Comparison of ENCODE assay signal across 1 cellular context in the genomic region with DNA sequence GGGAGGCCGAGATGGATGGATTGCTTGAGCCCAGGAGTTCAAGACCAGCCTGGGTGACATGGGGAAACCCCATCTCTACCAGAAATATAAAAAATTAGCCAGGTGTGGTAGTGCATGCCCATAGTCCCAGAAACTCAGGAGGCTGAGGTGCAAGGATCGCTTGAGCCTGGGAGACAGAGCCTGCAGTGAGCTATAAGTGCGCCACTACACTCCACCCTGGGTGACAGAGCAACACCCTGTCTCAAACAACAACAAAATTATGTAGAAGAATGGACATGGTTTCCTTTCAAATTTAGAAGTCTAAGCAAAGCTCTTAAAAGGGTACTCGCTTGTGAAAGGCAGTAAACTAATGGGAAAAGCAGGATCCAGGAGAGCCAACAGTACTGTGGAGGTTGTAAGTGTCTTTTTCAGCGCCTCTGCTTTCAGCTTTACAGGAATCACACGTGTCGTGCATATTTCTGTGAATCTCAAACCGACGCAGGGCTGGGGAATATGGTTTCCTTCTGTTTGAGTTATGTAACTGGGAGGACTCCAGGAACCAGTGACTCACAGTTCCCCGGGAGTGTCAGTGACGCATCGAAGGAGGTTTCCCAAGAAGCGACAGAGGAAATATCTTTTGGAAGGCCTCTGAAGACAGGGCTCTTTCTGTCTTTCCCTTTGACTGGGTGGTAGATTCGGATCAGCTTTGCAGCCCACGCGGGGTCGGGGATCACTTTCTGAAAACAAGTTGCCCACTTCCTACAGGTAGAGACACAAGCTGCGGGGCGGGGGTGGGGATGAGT.
TF ChIP-seq lines count a peak whose summit lies in the region.

No MANE protein-coding gene starts in this region.

TF ChIP-seq in HepG2, 621 proteins besides CTCF, POLR2A, EP300 and RAD21:
- TF ChIP-seq BCL6 (CRISPR knock-in tag; IDR thresholded peaks at IDR 0.05) (0 out of 2 replicates have a peak, but pooled peaks have one; percentile 12), FOSL2 (CRISPR knock-in tag; IDR thresholded peaks at IDR 0.05) (peak; percentile 84), ZNF263 (CRISPR knock-in tag; IDR thresholded peaks at IDR 0.05) (peak; percentile 51; the same call in 1 of the 2 replicates)
- TF ChIP-seq, protein P1, sequence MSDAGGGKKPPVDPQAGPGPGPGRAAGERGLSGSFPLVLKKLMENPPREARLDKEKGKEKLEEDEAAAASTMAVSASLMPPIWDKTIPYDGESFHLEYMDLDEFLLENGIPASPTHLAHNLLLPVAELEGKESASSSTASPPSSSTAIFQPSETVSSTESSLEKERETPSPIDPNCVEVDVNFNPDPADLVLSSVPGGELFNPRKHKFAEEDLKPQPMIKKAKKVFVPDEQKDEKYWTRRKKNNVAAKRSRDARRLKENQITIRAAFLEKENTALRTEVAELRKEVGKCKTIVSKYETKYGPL (CRISPR knock-in tag; IDR thresholded peaks at IDR 0.05), result peak; percentile 26; the same call in 1 of the 2 replicates
